ENCODE assay signal across 13 cellular contexts in the genomic region with DNA sequence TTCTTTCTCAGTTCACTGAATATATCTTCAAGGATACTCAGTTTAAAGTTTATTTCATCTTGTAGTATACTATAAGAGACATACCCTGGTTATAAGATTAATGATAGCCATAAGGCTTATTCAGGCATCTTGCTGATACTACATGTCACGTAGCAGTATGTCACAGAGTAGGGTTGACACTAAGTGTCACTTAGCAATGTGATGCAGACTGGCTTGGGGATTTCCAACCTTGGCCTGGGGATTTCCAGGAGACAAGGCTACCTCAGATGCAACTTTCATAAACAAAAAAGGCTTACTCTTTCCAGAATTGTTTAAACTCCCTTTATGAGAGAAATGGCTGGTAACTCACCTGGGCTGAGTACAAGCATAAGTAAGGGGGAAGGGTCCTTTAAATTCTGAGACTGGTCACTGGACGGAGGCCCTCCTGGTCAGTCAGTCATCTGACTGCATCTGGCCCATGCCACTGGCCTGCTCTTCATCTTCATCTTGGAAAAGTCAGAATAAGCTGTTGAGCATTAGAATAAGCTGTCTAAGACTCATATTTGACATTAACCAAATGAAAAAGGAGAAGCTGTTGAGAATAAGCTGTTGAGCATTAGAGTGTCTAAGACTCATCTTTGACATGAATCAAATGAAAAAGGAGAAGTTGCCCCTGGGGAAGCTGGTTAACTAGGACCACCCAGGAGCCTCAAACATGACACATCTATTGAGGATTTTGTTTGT.
DNase-seq lines count a peak whose midpoint lies in the region; ATAC-seq and TF ChIP-seq lines count a peak whose summit lies in the region.
"Had no signal": no experiment of that assay in that cellular context is flagged by ENCODE, and none has a peak within 500 bp of the region (broad histone marks: within the 10 kb centered on the region; RNA-seq: fewer than 3 reads in every experiment).

No MANE protein-coding gene starts in this region.

- no peaks in the 10 kb centered on the region for H3K27me3 Mint-ChIP-seq in T-helper 2 cell treated with Interferon-gamma antibody and Interleukin-4, amounts not matched to agents 5 μg/mL and 100 μg/mL, for 36 hours (ENCODE audit: low read depth)
- H3K27me3 Mint-ChIP-seq: activated naive CD4-positive, alpha-beta T cell treated with anti-CD3 and anti-CD28 coated beads, Interleukin-2, amount 50 U/mL, for 24 hours; CD8-positive, alpha-beta memory T cell had no signal

- ATAC-seq in GM18498 (IDR thresholded peaks at IDR 0.05; ENCODE audit: unreplicated experiment) (peak; percentile 92), HG03066 (IDR thresholded peaks at IDR 0.05; ENCODE audit: low read depth, unreplicated experiment) (peak; percentile 85)
- ATAC-seq: right cardiac atrium had no signal

- no peak overlapping the region for H3K4me3 Mint-ChIP-seq in T-helper 2 cell treated with Interferon-gamma antibody and Interleukin-4, amounts not matched to agents 5 μg/mL and 100 μg/mL, for 36 hours
- H3K4me3 Mint-ChIP-seq: activated naive CD4-positive, alpha-beta T cell treated with anti-CD3 and anti-CD28 coated beads, Interleukin-2, amount 50 U/mL, for 24 hours; CD8-positive, alpha-beta memory T cell; endodermal cell had no signal

- H3K9me3 Mint-ChIP-seq in T-helper 2 cell treated with Interferon-gamma antibody and Interleukin-4, amounts not matched to agents 5 μg/mL and 100 μg/mL, for 36 hours: no peaks in the 10 kb centered on the region

- no peaks in the 10 kb centered on the region for H3K36me3 Mint-ChIP-seq in T-helper 2 cell treated with Interferon-gamma antibody and Interleukin-4, amounts not matched to agents 5 μg/mL and 100 μg/mL, for 36 hours (ENCODE audit: low read depth)
- H3K36me3 Mint-ChIP-seq: activated naive CD4-positive, alpha-beta T cell treated with anti-CD3 and anti-CD28 coated beads, Interleukin-2, amount 50 U/mL, for 24 hours; CD8-positive, alpha-beta memory T cell had no signal

- H3K27ac Mint-ChIP-seq in T-helper 2 cell treated with Interferon-gamma antibody and Interleukin-4, amounts not matched to agents 5 μg/mL and 100 μg/mL, for 36 hours: no peak overlapping the region
- H3K27ac Mint-ChIP-seq: activated naive CD4-positive, alpha-beta T cell treated with anti-CD3 and anti-CD28 coated beads, Interleukin-2, amount 50 U/mL, for 24 hours; CD8-positive, alpha-beta memory T cell; endodermal cell had no signal

- no peaks in the 10 kb centered on the region for H3K4me1 Mint-ChIP-seq in T-helper 2 cell treated with Interferon-gamma antibody and Interleukin-4, amounts not matched to agents 5 μg/mL and 100 μg/mL, for 36 hours (ENCODE audit: low read depth)
- H3K4me1 Mint-ChIP-seq: activated naive CD4-positive, alpha-beta T cell treated with anti-CD3 and anti-CD28 coated beads, Interleukin-2, amount 50 U/mL, for 24 hours; CD8-positive, alpha-beta memory T cell; endodermal cell had no signal

- DNase-seq in GM20000 (ENCODE audit: low spot score): peak; percentile 42
- DNase-seq in T-helper 2 cell treated with Interferon-gamma antibody and Interleukin-4, amounts not matched to agents 5 μg/mL and 100 μg/mL, for 36 hours (ENCODE audit: low spot score): peak; percentile 12
- DNase-seq in islet precursor cell: no peak
- no peak for DNase-seq in CD1c-positive myeloid dendritic cell (ENCODE audit: extremely low spot score)
- DNase-seq in NCI-H1092 (lab: John Stamatoyannopoulos, UW): no peak
- no peak for DNase-seq in ecto neural progenitor cell (ENCODE audit: low spot score)
- DNase-seq: CD8-positive, alpha-beta memory T cell; endodermal cell; NCI-H1930; right cardiac atrium had no signal

- no peak for TF ChIP-seq CTCF in GM20000 (IDR thresholded peaks at IDR 0.05; ENCODE audit: extremely low read depth, missing control alignments)

Comparison
In these comparisons a context has a peak if more than half of its experiments do, and no peak if none do; other contexts are left out.
1. DNase-seq: peak in GM20000 (single experiment) and T-helper 2 cell treated with Interferon-gamma antibody and Interleukin-4, amounts not matched to agents 5 μg/mL and 100 μg/mL, for 36 hours (single experiment); none in islet precursor cell (single experiment), CD1c-positive myeloid dendritic cell (single experiment), NCI-H1092 (single experiment) and ecto neural progenitor cell (single experiment).